19 cellular contexts compared by ENCODE assay signal in genomic region chr1:211114446-211114845, GRCh38. TPM values are rescaled to one million over a fixed set of nuclear protein-coding genes. Genes with fewer than 3 reads are reported as not detected.
"Had no signal": no experiment of that assay in that cellular context is flagged by ENCODE, and none has a peak within 500 bp of the region (broad histone marks: within the 10 kb centered on the region; RNA-seq: fewer than 3 reads in every experiment).

No MANE protein-coding gene starts in this region.

- ATAC-seq: psoas muscle; right cardiac atrium; right lobe of liver; stimulated activated effector memory CD8-positive, alpha-beta T cell treated with anti-CD3 and anti-CD28 coated beads, Interleukin-12 subunit alpha, Interleukin-12 subunit beta, amount 100 ng/mL, for 72 hours; stimulated activated naive B cell treated with anti-CD40 and anti-IgM and Interleukin-4, amounts not matched to agents 10 μg/mL and 1 μg/mL and 100 μg/mL, for 72 hours had no signal

- DNase-seq: occipital lobe; ovary; posterior cingulate gyrus; psoas muscle; right cardiac atrium; right lobe of liver; sigmoid colon; small intestine; stimulated activated CD4-positive, alpha-beta T cell treated with anti-CD3 and anti-CD28 coated beads, Interleukin-15, amount 100 ng/mL, for 24 hours; stimulated activated CD4-positive, alpha-beta T cell treated with anti-CD3 and anti-CD28 coated beads, Interleukin-2, amount 100 ng/mL, for 24 hours; stimulated activated CD4-positive, alpha-beta T cell treated with anti-CD3 and anti-CD28 coated beads, Interleukin-2, amount 100 ng/mL, for 48 hours; stimulated activated CD4-positive, alpha-beta T cell treated with anti-CD3 and anti-CD28 coated beads, Interleukin-4, amount 100 ng/mL, for 24 hours; stimulated activated naive B cell treated with anti-CD40 and anti-IgM and Interleukin-4, amounts not matched to agents 10 μg/mL and 1 μg/mL and 100 μg/mL, for 72 hours; stimulated activated naive CD4-positive, alpha-beta T cell treated with Interleukin-2 at 50 U/mL for 16 hours; stomach; thyroid gland; trophoblast cell; upper lobe of left lung had no signal

RNA-seq across cellular contexts. Expression of gene KCNH1, which starts 19.5 kb away (rescaled TPM):
- total RNA-seq: right cardiac atrium, right lobe of liver had no signal
